8 cellular contexts compared by ENCODE assay signal in genomic region chr7:151310578-151310977, GRCh38. TPM values are rescaled to one million over a fixed set of nuclear protein-coding genes. Genes with fewer than 3 reads are reported as not detected.
A peak's percentile ranks its signal among the peaks of the same experiment; 100 is the strongest.
DNase-seq lines count a peak whose midpoint lies in the region; ATAC-seq and TF ChIP-seq lines count a peak whose summit lies in the region.

No MANE protein-coding gene starts in this region.

- no peak for DNase-seq in AG04450 (ENCODE audit: low read depth, low spot score)
- DNase-seq in GM13977 (ENCODE audit: low spot score), result no peak
- DNase-seq in Panc1 (ENCODE audit: low read depth, low spot score), result no peak
- no peak for DNase-seq in foreskin keratinocyte
- no peak for DNase-seq in stimulated activated effector memory CD8-positive, alpha-beta T cell treated with anti-CD3 and anti-CD28 coated beads, Interleukin-12 subunit alpha, Interleukin-12 subunit beta, amount 100 ng/mL, for 72 hours (ENCODE audit: low spot score in 2 of 2)
- DNase-seq in NCI-H1436 treated with DMSO at 0.1 percent for 48 hours (lab: John Stamatoyannopoulos, UW), result no peak
- no peak for DNase-seq in NK-92 (lab: John Stamatoyannopoulos, UW; ENCODE audit: unreplicated experiment)

- H3K4me1 ChIP-seq in Panc1 (ENCODE audit: control insufficient read depth, insufficient read depth, low read length) (peaks cover 6% of the 10 kb centered on the region), foreskin keratinocyte (no peaks in the 10 kb centered on the region)

- TF ChIP-seq CTCF in AG04450 (IDR thresholded peaks at IDR 0.05; ENCODE audit: low read depth, low read length) (peak; percentile 41), GM13977 (IDR thresholded peaks at IDR 0.05; ENCODE audit: extremely low read depth, insufficient read depth, missing control alignments) (peak; percentile 35), Panc1 (IDR thresholded peaks at IDR 0.05) (peak; percentile 68), foreskin keratinocyte (conservative IDR thresholded peaks at IDR 0.05) (peak; percentile 59)

- no peak for ATAC-seq in Panc1
- ATAC-seq in foreskin keratinocyte, result no peak
- ATAC-seq in stimulated activated effector memory CD8-positive, alpha-beta T cell treated with anti-CD3 and anti-CD28 coated beads, Interleukin-12 subunit alpha, Interleukin-12 subunit beta, amount 100 ng/mL, for 72 hours, result no peak
- ATAC-seq in HG03354 (IDR thresholded peaks at IDR 0.05; ENCODE audit: poor library complexity, severe bottlenecking, unreplicated experiment), result no peak

- CTCF ChIA-PET in AG04450 (lab: Charles Lee), result interaction anchor here (0.6 to 2.8 kb wide), 13 partner anchors 8 to 448 kb away, joined by 3 to 12 read pairs (median 5); no protein-coding TSS in a partner anchor
- CTCF ChIA-PET in Panc1 (lab: Charles Lee), result interaction anchor here (0.6 to 0.8 kb wide), 2 partner anchors 14 to 31 kb away, joined by 3 read pairs; partner anchors contain the start of gene NUB1

- no peak overlapping the region for H3K4me3 ChIP-seq in AG04450 (ENCODE audit: low read depth, low read length)
- H3K4me3 ChIP-seq in Panc1 (ENCODE audit: low read depth in 2 of 2, low read length in 2 of 2), result no peak overlapping the region

- peaks cover 3% of the 10 kb centered on the region for H3K27me3 ChIP-seq in AG04450 (ENCODE audit: control insufficient read depth, insufficient read depth, low read length)
- H3K27me3 ChIP-seq in Panc1 (ENCODE audit: control insufficient read depth, insufficient read depth, low read length), result no peaks in the 10 kb centered on the region
- H3K27me3 ChIP-seq in foreskin keratinocyte, result peaks cover 5% of the 10 kb centered on the region

- no peaks in the 10 kb centered on the region for H3K36me3 Mint-ChIP-seq in stimulated activated effector memory CD8-positive, alpha-beta T cell treated with anti-CD3 and anti-CD28 coated beads, Interleukin-12 subunit alpha, Interleukin-12 subunit beta, amount 100 ng/mL, for 72 hours

- H3K4me1 Mint-ChIP-seq in stimulated activated effector memory CD8-positive, alpha-beta T cell treated with anti-CD3 and anti-CD28 coated beads, Interleukin-12 subunit alpha, Interleukin-12 subunit beta, amount 100 ng/mL, for 72 hours, result peaks cover 4% of the 10 kb centered on the region

- H3K27ac ChIP-seq in AG04450 (ENCODE audit: low read depth, low read length), result no peak overlapping the region
- no peak overlapping the region for H3K27ac ChIP-seq in Panc1 (ENCODE audit: low read length)
- no peak overlapping the region for H3K27ac ChIP-seq in foreskin keratinocyte

- BruUV-seq in Panc1 (replicated peaks; lab: Mats Ljungman, UMichigan), result no TSS peak

- POLR2A ChIA-PET in AG04450 (lab: Yijun Ruan, JAX) (no interaction called here), Panc1 (lab: Charles Lee) (interaction anchor here (0.7 kb wide), 1 partner anchor 515 kb away, joined by 10 read pairs; no protein-coding TSS in a partner anchor)

- intact Hi-C loops in Panc1 (cut with micrococcal nuclease; ENCODE audit: unreplicated experiment), result no loop called here

- no peaks in the 10 kb centered on the region for H3K9me3 Mint-ChIP-seq in stimulated activated effector memory CD8-positive, alpha-beta T cell treated with anti-CD3 and anti-CD28 coated beads, Interleukin-12 subunit alpha, Interleukin-12 subunit beta, amount 100 ng/mL, for 72 hours

- H3K9me3 ChIP-seq in AG04450 (ENCODE audit: control insufficient read depth, insufficient read depth, low read length) (peaks cover 8% of the 10 kb centered on the region), Panc1 (ENCODE audit: control insufficient read depth, insufficient read depth, low read depth, low read length) (peaks cover 4% of the 10 kb centered on the region; the same call in 1 of the 2 replicates)

- no peak overlapping the region for H3K4me3 Mint-ChIP-seq in stimulated activated effector memory CD8-positive, alpha-beta T cell treated with anti-CD3 and anti-CD28 coated beads, Interleukin-12 subunit alpha, Interleukin-12 subunit beta, amount 100 ng/mL, for 72 hours

- H3K36me3 ChIP-seq in Panc1 (ENCODE audit: control insufficient read depth, insufficient read depth, low read length), result no peaks in the 10 kb centered on the region

- H3K27ac Mint-ChIP-seq in stimulated activated effector memory CD8-positive, alpha-beta T cell treated with anti-CD3 and anti-CD28 coated beads, Interleukin-12 subunit alpha, Interleukin-12 subunit beta, amount 100 ng/mL, for 72 hours, result no peak overlapping the region

- in situ Hi-C loops in GM13977 (cut with MboI; ENCODE audit: low pct_unique_long_range_greater_than_20kb, low sequenced_read_pairs, unreplicated experiment), result no loop called here
- in situ Hi-C loops in Panc1 (cut with HindIII; ENCODE audit: low pct_unique_long_range_greater_than_20kb, low sequenced_read_pairs), result no loop called here

RNA-seq across cellular contexts. Expression of gene NUB1, which starts 31.0 kb away (rescaled TPM):
- 42.7 and 64.1 TPM in 2 replicates for polyA plus RNA-seq in AG04450 (2011; rRNA removed)
- polyA minus RNA-seq in AG04450 (2011; rRNA and poly(A)+ RNA removed), result 23.9 and 30.9 TPM in 2 replicates
- total RNA-seq in Panc1 (2021; ENCODE audit: unreplicated experiment), result 50.5 TPM
- polyA plus RNA-seq in Panc1 (2012; ENCODE audit: insufficient read length), result 41.4 TPM
- total RNA-seq in foreskin keratinocyte, result 31.6 and 32.3 TPM in 2 replicates
- 21.5 and 22.0 TPM in 2 replicates for polyA plus RNA-seq in foreskin keratinocyte
